ENCODE assay signal across 9 cellular contexts in the genomic region with DNA sequence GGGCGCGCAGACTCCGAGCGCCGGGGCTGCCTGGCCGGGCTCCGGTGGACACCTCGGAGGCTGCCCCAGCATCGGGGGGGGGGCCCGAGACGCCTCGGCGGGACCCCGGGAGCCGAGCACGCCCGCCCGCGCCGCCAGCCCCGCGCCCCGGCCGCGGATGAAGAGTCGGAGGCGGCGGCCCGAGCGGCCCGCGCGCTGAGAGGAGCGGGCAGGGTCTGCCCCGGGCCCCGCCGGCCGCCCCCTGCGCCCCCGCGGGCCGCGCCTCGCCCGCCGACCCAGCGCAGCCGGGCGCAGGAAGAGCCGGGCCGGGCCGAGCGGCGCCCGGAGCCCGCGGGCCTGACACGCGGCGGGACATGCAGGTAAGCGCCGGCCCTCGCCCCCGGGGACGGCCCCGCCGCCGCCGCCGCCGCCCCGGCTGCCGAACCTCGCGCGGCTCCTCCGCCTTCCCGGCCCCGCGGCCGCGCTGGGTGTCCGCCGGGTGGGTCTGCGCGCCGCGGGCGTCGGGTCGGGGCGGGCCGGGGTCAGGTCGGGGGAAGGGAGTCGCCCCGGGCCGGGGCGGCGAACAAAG.
A peak's percentile ranks its signal among the peaks of the same experiment; 100 is the strongest.
DNase-seq lines count a peak whose midpoint lies in the region; TF ChIP-seq lines count a peak whose summit lies in the region.
"Had no signal": no experiment of that assay in that cellular context is flagged by ENCODE, and none has a peak within 500 bp of the region (broad histone marks: within the 10 kb centered on the region; RNA-seq: fewer than 3 reads in every experiment).

No MANE protein-coding gene starts in this region.

- no peak for TF ChIP-seq EP300 in neural cell (conservative IDR thresholded peaks at IDR 0.05; ENCODE audit: poor library complexity, severe bottlenecking)

- DNase-seq in AG10803 (ENCODE audit: low read depth) (no peak), epithelial cell of esophagus (ENCODE audit: low read depth) (no peak), NCI-H1930 (lab: John Stamatoyannopoulos, UW) (no peak), hypothalamus (lab: John Stamatoyannopoulos, UW) (no peak), NCI-H345 treated with DMSO at 0.1 percent for 48 hours (lab: John Stamatoyannopoulos, UW; ENCODE audit: unreplicated experiment) (no peak), A172 (ENCODE audit: low spot score) (no peak)
- DNase-seq: activated naive CD8-positive, alpha-beta T cell treated with anti-CD3 and anti-CD28 coated beads, Interleukin-2, amount 50 U/mL, for 24 hours had no signal

- peak overlapping the region; percentile 75 for H3K4me3 ChIP-seq in AG10803 (ENCODE audit: low read length)
- peak overlapping the region; percentile 60; the same call in 1 of the 2 replicates for H3K4me3 ChIP-seq in HUES48 (ENCODE audit: low read depth, low read length)
- H3K4me3 ChIP-seq in epithelial cell of esophagus (ENCODE audit: low read length), result peak overlapping the region; percentile 33
- peak overlapping the region; percentile 83 for H3K4me3 ChIP-seq in neural cell (ENCODE audit: low read length)

- no peak for TF ChIP-seq CTCF in AG10803 (conservative IDR thresholded peaks at IDR 0.05; ENCODE audit: low read length)
- TF ChIP-seq CTCF in epithelial cell of esophagus (IDR thresholded peaks at IDR 0.05; ENCODE audit: insufficient read depth, low read depth, low read length, missing control alignments), result no peak
- no peak for TF ChIP-seq CTCF in neural cell (IDR thresholded peaks at IDR 0.05; ENCODE audit: poor library complexity, severe bottlenecking)

- H2AFZ ChIP-seq in neural cell (ENCODE audit: low read depth, low read length), result no peak overlapping the region

- no peak for TF ChIP-seq RAD21 in neural cell (conservative IDR thresholded peaks at IDR 0.05)

- H3K4me1 ChIP-seq in HUES48 (ENCODE audit: control insufficient read depth, insufficient read depth, low read length), result no peaks in the 10 kb centered on the region

- no peaks in the 10 kb centered on the region for H4K20me1 ChIP-seq in neural cell (ENCODE audit: insufficient read depth)

- H3K4me2 ChIP-seq in neural cell (ENCODE audit: low read length), result no peak overlapping the region

- H3K9me2 ChIP-seq in neural cell (ENCODE audit: insufficient read depth, low read length), result no peaks in the 10 kb centered on the region

- H3K9ac ChIP-seq in HUES48 (ENCODE audit: low read depth, low read length) (no peak overlapping the region), neural cell (ENCODE audit: low read length) (peak overlapping the region; percentile 77)

- H3K27me3 ChIP-seq in HUES48 (ENCODE audit: control insufficient read depth, insufficient read depth, low read length), result peaks cover 76% of the 10 kb centered on the region
- no peaks in the 10 kb centered on the region for H3K27me3 ChIP-seq in neural cell (ENCODE audit: insufficient read depth, low read depth, low read length)

- no peaks in the 10 kb centered on the region for H3K9me3 ChIP-seq in HUES48 (ENCODE audit: control insufficient read depth, insufficient read depth, low read length)
- no peaks in the 10 kb centered on the region for H3K9me3 ChIP-seq in neural cell (ENCODE audit: low read length)

- H3F3A ChIP-seq in neural cell (ENCODE audit: insufficient read depth, low read length, poor library complexity, severe bottlenecking), result no peaks in the 10 kb centered on the region

- H3K36me3 ChIP-seq in HUES48 (ENCODE audit: control insufficient read depth, insufficient read depth, low read length) (no peaks in the 10 kb centered on the region), neural cell (ENCODE audit: insufficient read depth, low read length) (no peaks in the 10 kb centered on the region)

- H3K27ac ChIP-seq in HUES48 (ENCODE audit: low read depth, low read length) (no peak overlapping the region), neural cell (ENCODE audit: low read length) (peak overlapping the region; percentile 34)

- H3K79me2 ChIP-seq in neural cell (replicated peaks; ENCODE audit: insufficient read depth, low read length), result peaks cover 80% of the 10 kb centered on the region

TF ChIP-seq in neural cell, 6 proteins besides CTCF, POLR2A, EP300 and RAD21:
- TF ChIP-seq TAF1 (IDR thresholded peaks at IDR 0.05; ENCODE audit: low read depth), result no peak
- no peak for TF ChIP-seq POLR2AphosphoS5 (IDR thresholded peaks at IDR 0.05)
- TF ChIP-seq MXI1 (conservative IDR thresholded peaks at IDR 0.05; ENCODE audit: poor library complexity, severe bottlenecking), result no peak
- no peak for TF ChIP-seq EZH2 (IDR thresholded peaks at IDR 0.05; ENCODE audit: borderline replicate concordance, insufficient read depth, low read length, poor library complexity, severe bottlenecking)
- no peak for TF ChIP-seq REST (IDR thresholded peaks at IDR 0.05; ENCODE audit: borderline replicate concordance)
- TF ChIP-seq SMC3 (conservative IDR thresholded peaks at IDR 0.05; ENCODE audit: poor library complexity), result no peak
TF ChIP-seq in neural cell: peak in this region for 0.

Comparison
In these comparisons a context has a peak if more than half of its experiments do, and no peak if none do; other contexts are left out.
1. H3K4me3 ChIP-seq: peak in every context shown above with its lines; median percentile 83 in neural cell; 75 in AG10803; 60 in HUES48; 33 in epithelial cell of esophagus.